Comparison of ENCODE assay signal across 9 cellular contexts in genomic region chr1:231334079-231334666, GRCh38. TPM values are rescaled to one million over a fixed set of nuclear protein-coding genes. Genes with fewer than 3 reads are reported as not detected.
DNase-seq lines count a peak whose midpoint lies in the region; ATAC-seq and TF ChIP-seq lines count a peak whose summit lies in the region.
"Had no signal": no experiment of that assay in that cellular context is flagged by ENCODE, and none has a peak within 500 bp of the region (broad histone marks: within the 10 kb centered on the region; RNA-seq: fewer than 3 reads in every experiment).

No MANE protein-coding gene starts in this region.

- TF ChIP-seq POLR2A in upper lobe of left lung (IDR thresholded peaks at IDR 0.05), result no peak

- H3K36me3 Mint-ChIP-seq in CD14-positive monocyte, result peaks cover 8 to 33% of the 10 kb centered on the region in 2 donors

- peaks cover 5% of the 10 kb centered on the region; the same call in 1 of the 2 replicates for H3F3A ChIP-seq in SU-DHL-6 (ENCODE audit: insufficient read depth)

- H3K4me1 ChIP-seq in cardiac muscle cell (ENCODE audit: low read depth) (peaks cover 41% of the 10 kb centered on the region), upper lobe of left lung (peaks cover 47 to 54% (median 48%) of the 10 kb centered on the region in 4 donors)

- no peak for TF ChIP-seq EP300 in upper lobe of left lung (IDR thresholded peaks at IDR 0.05)

- peak overlapping the region; percentile 99 for H3K4me2 ChIP-seq in SU-DHL-6 (ENCODE audit: low read depth, low read length, poor library complexity, severe bottlenecking)

- peak overlapping the region; percentile 83 for H3K9ac ChIP-seq in SU-DHL-6 (ENCODE audit: low read length)

- H3K27me3 ChIP-seq in cardiac muscle cell (no peaks in the 10 kb centered on the region), SU-DHL-6 (ENCODE audit: low read length) (no peaks in the 10 kb centered on the region), upper lobe of left lung (no peaks in the 10 kb centered on the region)

- intact Hi-C loops in Right ventricle myocardium inferior (cut with DNase I) (no loop called here), CD14-positive monocyte (cut with micrococcal nuclease) (loop anchor here (10.0 kb wide), 2 partner anchors 89 to 689 kb away; partner anchors contain the start of genes COG2 (in 1 of the 2) and GNPAT (in 1 of the 2))

- H3K4me3 ChIP-seq in cardiac muscle cell, result peak overlapping the region; percentile 10
- H3K4me3 ChIP-seq in SU-DHL-6 (ENCODE audit: insufficient read depth, low read length, poor library complexity, severe bottlenecking), result peak overlapping the region; percentile 70
- H3K4me3 ChIP-seq in iPS-11a (ENCODE audit: low read depth, low read length), result peak overlapping the region; percentile 28
- H3K4me3 ChIP-seq in upper lobe of left lung, result peak overlapping the region in 3 of 4 donors; percentile 86 to 96 (median 91)

- peak overlapping the region in 1 of 2 donors; percentile 55 for H3K4me3 Mint-ChIP-seq in CD14-positive monocyte

- peaks cover 0 to 2% (median 0%) of the 10 kb centered on the region in 7 donors for H3K9me3 Mint-ChIP-seq in CD14-positive monocyte

- TF ChIP-seq CTCF in cardiac muscle cell (IDR thresholded peaks at IDR 0.05; ENCODE audit: low read depth, low read length) (no peak), SU-DHL-6 (IDR thresholded peaks at IDR 0.05; ENCODE audit: insufficient read depth, low read length, poor library complexity, severe bottlenecking) (no peak), upper lobe of left lung (IDR thresholded peaks at IDR 0.05) (no peak), CD14-positive monocyte (IDR thresholded peaks at IDR 0.05) (no peak)

- H3K9me2 ChIP-seq in SU-DHL-6 (replicated peaks; ENCODE audit: insufficient read depth, low read length), result no peaks in the 10 kb centered on the region

- no peak overlapping the region for H2AFZ ChIP-seq in SU-DHL-6 (ENCODE audit: low read depth, low read length, severe bottlenecking)

- H4K20me1 ChIP-seq in SU-DHL-6 (ENCODE audit: low read depth, low read length), result peaks cover 27% of the 10 kb centered on the region

- H3K9me3 ChIP-seq in cardiac muscle cell (ENCODE audit: low read depth), result no peaks in the 10 kb centered on the region
- H3K9me3 ChIP-seq in SU-DHL-6 (ENCODE audit: insufficient read depth, low read length), result no peaks in the 10 kb centered on the region
- H3K9me3 ChIP-seq in upper lobe of left lung, result no peaks in the 10 kb centered on the region

- H3K79me2 ChIP-seq in SU-DHL-6 (ENCODE audit: insufficient read depth, low read length), result peaks cover 79% of the 10 kb centered on the region

- H3K27ac Mint-ChIP-seq in CD14-positive monocyte, result peak overlapping the region in 2 of 7 donors; percentile 6 to 12

- ATAC-seq in Right ventricle myocardium inferior (no peak), upper lobe of left lung (ENCODE audit: low FRiP score in 2 of 2) (no peak)

- H3K27me3 Mint-ChIP-seq in CD14-positive monocyte (ENCODE audit: low read depth in 3 of 3), result no peaks in the 10 kb centered on the region

- DNase-seq in cardiac muscle cell (ENCODE audit: low read depth in 1 of 2, low spot score in 1 of 2) (no peak), Right ventricle myocardium inferior (ENCODE audit: missing footprints) (no peak), upper lobe of left lung (no peak), CD14-positive monocyte (ENCODE audit: low spot score) (no peak), NCI-H345 treated with DMSO at 0.1 percent for 48 hours (lab: John Stamatoyannopoulos, UW; ENCODE audit: unreplicated experiment) (no peak)
- no peak for DNase-seq in activated CD4-positive, CD25-positive, alpha-beta regulatory T cell (lab: John Stamatoyannopoulos, UW)
- DNase-seq: NCI-H1048 had no signal

- 70 to 83% methylated on average over 1 of the region's 1 CpG for WGBS in upper lobe of left lung, 2 donors

- peaks cover 54% of the 10 kb centered on the region for H3K4me1 Mint-ChIP-seq in CD14-positive monocyte

- H3K27ac ChIP-seq in cardiac muscle cell (no peak overlapping the region), SU-DHL-6 (ENCODE audit: low read depth, low read length) (no peak overlapping the region), upper lobe of left lung (no peak overlapping the region)

- H3K36me3 ChIP-seq in cardiac muscle cell, result no peaks in the 10 kb centered on the region
- H3K36me3 ChIP-seq in SU-DHL-6 (ENCODE audit: low read length), result peaks cover 6% of the 10 kb centered on the region; the same call in 1 of the 2 replicates
- no peaks in the 10 kb centered on the region for H3K36me3 ChIP-seq in upper lobe of left lung

RNA-seq across cellular contexts. Expression of gene EXOC8, which starts 3.5 kb away (rescaled TPM):
- total RNA-seq in cardiac muscle cell, result 10.3 and 12.6 TPM in 2 replicates
- 3.2 and 4.9 TPM in 2 replicates for polyA plus RNA-seq in cardiac muscle cell
- total RNA-seq in Right ventricle myocardium inferior, result 11.3 TPM
- 10 to 100 TPM; 16.3 to 24.7 (median 17.5) TPM for total RNA-seq in upper lobe of left lung
- polyA plus RNA-seq in CD14-positive monocyte, result 1 to 10 TPM; 2.8 to 3.1 TPM

RNA-seq across cellular contexts. Expression of gene SPRTN, which starts 3.9 kb away (rescaled TPM):
- total RNA-seq in cardiac muscle cell, result 15.2 and 30.8 TPM in 2 replicates
- 10.7 and 13.4 TPM in 2 replicates for polyA plus RNA-seq in cardiac muscle cell
- total RNA-seq in Right ventricle myocardium inferior, result 6.5 TPM
- 10 to 100 TPM in 4 of 6 donors, 1 to 10 TPM in 2; 8.8 to 30.9 (median 17.2) TPM for total RNA-seq in upper lobe of left lung
- 1 to 10 TPM; 7.8 to 9.1 TPM for polyA plus RNA-seq in CD14-positive monocyte

Comparison
In these comparisons a context has a peak if more than half of its experiments do, and no peak if none do; other contexts are left out.
1. H3K4me3 ChIP-seq: peak in every context shown above with its lines; median percentile 91 in upper lobe of left lung; 70 in SU-DHL-6; 28 in iPS-11a; 10 in cardiac muscle cell.